In the genomic region with DNA sequence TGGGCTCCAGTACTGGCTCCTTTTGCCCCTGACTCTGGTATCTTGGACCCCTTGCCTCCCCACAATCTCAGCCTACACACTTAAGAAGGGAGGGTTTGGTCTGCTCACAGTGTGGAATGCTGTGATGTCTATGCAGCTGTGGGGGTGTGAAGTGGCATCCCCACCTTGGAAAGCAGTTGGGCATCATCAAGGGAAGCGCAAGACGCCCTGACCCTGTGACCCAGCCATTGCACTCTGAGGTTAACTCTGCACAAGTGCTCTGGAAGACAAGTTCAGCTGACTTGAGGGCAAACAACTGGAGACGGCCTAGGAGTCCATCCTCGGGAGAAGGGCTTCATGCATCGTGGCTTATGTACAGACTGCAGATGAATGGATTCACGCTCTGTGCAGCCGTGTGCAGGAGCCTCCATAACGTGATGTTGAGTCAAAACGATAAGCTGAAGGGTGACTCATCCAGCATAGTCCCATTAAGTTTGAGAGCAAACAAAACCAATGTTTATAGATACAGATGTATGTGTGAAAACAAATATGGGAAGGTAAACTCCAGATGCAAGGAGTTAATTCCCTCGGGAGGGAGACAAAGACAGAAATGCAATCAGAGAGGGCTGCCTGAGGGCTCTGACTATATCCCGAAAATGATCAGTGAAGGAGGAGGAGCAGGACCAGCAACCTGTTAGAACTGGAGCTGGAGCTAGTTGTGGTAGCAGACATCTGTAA, we compare ENCODE assay signal across 10 cellular contexts.
DNase-seq lines count a peak whose midpoint lies in the region; FAIRE-seq and TF ChIP-seq lines count a peak whose summit lies in the region.
"Had no signal": no experiment of that assay in that cellular context is flagged by ENCODE, and none has a peak within 500 bp of the region (broad histone marks: within the 10 kb centered on the region; RNA-seq: fewer than 3 reads in every experiment).

No MANE protein-coding gene starts in this region.

- H3K79me2 ChIP-seq in keratinocyte (ENCODE audit: control insufficient read depth, insufficient read depth, low read length) = no peaks in the 10 kb centered on the region

- dilution Hi-C loops in keratinocyte (cut with MboI; ENCODE audit: extremely low pct_ligation_motif_present, low sequenced_read_pairs) = no loop called here

- no peak overlapping the region for H3K4me2 ChIP-seq in keratinocyte (ENCODE audit: control insufficient read depth, extremely low read depth, insufficient read depth, low read depth, low read length)

- CTCF ChIA-PET in Calu3 (lab: Charles Lee) = interaction anchor here (0.7 to 1.4 kb wide), 6 partner anchors 9 to 104 kb away, joined by 3 to 8 read pairs (median 4); no protein-coding TSS in a partner anchor

- peaks cover 5% of the 10 kb centered on the region for H3K36me3 Mint-ChIP-seq in Calu3 (ENCODE audit: insufficient read depth, unreplicated experiment)

- no peaks in the 10 kb centered on the region for H4K20me1 ChIP-seq in keratinocyte (ENCODE audit: control insufficient read depth, extremely low read depth, insufficient read depth, low read length)

- no peak overlapping the region for H3K9ac ChIP-seq in keratinocyte (ENCODE audit: control insufficient read depth, extremely low read depth, insufficient read depth, low read length)

- no peaks in the 10 kb centered on the region for H3K36me3 ChIP-seq in keratinocyte (ENCODE audit: control insufficient read depth in 2 of 2, extremely low read depth in 1 of 2, insufficient read depth in 2 of 2, low read length in 2 of 2)

- H3K4me3 Mint-ChIP-seq in Calu3 (ENCODE audit: low read depth, unreplicated experiment) = no peak overlapping the region
- H3K4me3 Mint-ChIP-seq: activated CD4-positive, alpha-beta T cell treated with anti-CD3 and anti-CD28 coated beads for 36 hours had no signal

- peak overlapping the region; percentile 60 for H3K27ac Mint-ChIP-seq in Calu3 (ENCODE audit: unreplicated experiment)
- H3K27ac Mint-ChIP-seq: activated CD4-positive, alpha-beta T cell treated with anti-CD3 and anti-CD28 coated beads for 36 hours had no signal

- no peaks in the 10 kb centered on the region for H3K9me1 ChIP-seq in keratinocyte (ENCODE audit: control insufficient read depth, extremely low read depth, insufficient read depth, low read length)

- H3K4me1 ChIP-seq in keratinocyte (ENCODE audit: control insufficient read depth, extremely low read depth, insufficient read depth, low read length) = peaks cover 4% of the 10 kb centered on the region

- peaks cover 22% of the 10 kb centered on the region for H3K4me1 Mint-ChIP-seq in Calu3 (ENCODE audit: low read depth, unreplicated experiment)
- H3K4me1 Mint-ChIP-seq: activated CD4-positive, alpha-beta T cell treated with anti-CD3 and anti-CD28 coated beads for 36 hours had no signal

- no peak for DNase-seq in Calu3
- peak; percentile 31 for DNase-seq in HPDE6-E6E7 (ENCODE audit: extremely low spot score)
- DNase-seq in T1000 (lab: John Stamatoyannopoulos, UW) = peak; percentile 57
- DNase-seq in keratinocyte (ENCODE audit: low read depth, low spot score) = no peak
- DNase-seq in GM20000 (ENCODE audit: low spot score) = no peak
- no peak for DNase-seq in D721Med (ENCODE audit: insufficient read length, low spot score)
- no peak for DNase-seq in NCI-H1694 (lab: John Stamatoyannopoulos, UW)
- no peak for DNase-seq in stimulated activated naive CD4-positive, alpha-beta T cell treated with Interleukin-2 at 50 U/mL for 16 hours (lab: John Stamatoyannopoulos, UW)
- DNase-seq: activated CD4-positive, alpha-beta T cell treated with anti-CD3 and anti-CD28 coated beads for 36 hours had no signal

- H3K9me3 ChIP-seq in keratinocyte (ENCODE audit: control insufficient read depth, low read depth, low read length) = no peaks in the 10 kb centered on the region

- peak; percentile 81 for FAIRE-seq in keratinocyte (lab: Jason Lieb, UNC)
- no peak for FAIRE-seq in D721Med (lab: Jason Lieb, UNC)

- no peak overlapping the region for H2AFZ ChIP-seq in keratinocyte (ENCODE audit: control insufficient read depth, low read length)

- TF ChIP-seq CTCF in Calu3 (IDR thresholded peaks at IDR 0.05; ENCODE audit: unreplicated experiment) (no peak), keratinocyte (optimal IDR thresholded peaks at IDR 0.05 in 1 of 3, IDR thresholded peaks at IDR 0.05 in 1 of 3, conservative IDR thresholded peaks at IDR 0.05 in 1 of 3; ENCODE audit: extremely low read depth in 1 of 3, insufficient read depth in 2 of 3, low read length in 3 of 3) (no peak), GM20000 (IDR thresholded peaks at IDR 0.05; ENCODE audit: extremely low read depth, missing control alignments) (no peak), D721Med (IDR thresholded peaks at IDR 0.05; ENCODE audit: insufficient read depth, missing control alignments) (no peak)

- no TSS peak for BruUV-seq in Calu3 (replicated peaks; lab: Mats Ljungman, UMichigan)

- H3K27me3 Mint-ChIP-seq in Calu3 (ENCODE audit: unreplicated experiment) = no peaks in the 10 kb centered on the region
- H3K27me3 Mint-ChIP-seq: activated CD4-positive, alpha-beta T cell treated with anti-CD3 and anti-CD28 coated beads for 36 hours had no signal

- H3K9me3 Mint-ChIP-seq in Calu3 (ENCODE audit: low read depth, unreplicated experiment) = no peaks in the 10 kb centered on the region

- H3K27ac ChIP-seq in keratinocyte (ENCODE audit: control insufficient read depth, insufficient read depth, low read length) = no peak overlapping the region
- H3K27ac ChIP-seq: dorsolateral prefrontal cortex had no signal

- no peaks in the 10 kb centered on the region for H3K27me3 ChIP-seq in keratinocyte (ENCODE audit: control insufficient read depth, extremely low read depth, insufficient read depth, low read length)
- H3K27me3 ChIP-seq: dorsolateral prefrontal cortex had no signal

- intact Hi-C loops in Calu3 (cut with micrococcal nuclease; ENCODE audit: unreplicated experiment) = no loop called here

- no peak overlapping the region for H3K4me3 ChIP-seq in keratinocyte (ENCODE audit: control insufficient read depth in 2 of 3, extremely low read depth in 1 of 3, insufficient read depth in 2 of 3, low read depth in 1 of 3, low read length in 3 of 3)
- H3K4me3 ChIP-seq: dorsolateral prefrontal cortex had no signal

Comparison
In these comparisons a context has a peak if more than half of its experiments do, and no peak if none do; other contexts are left out.
1. DNase-seq: peak in HPDE6-E6E7 (single experiment) and T1000 (single experiment); none in Calu3 (single experiment), keratinocyte (single experiment), GM20000 (single experiment), D721Med (single experiment), NCI-H1694 (single experiment) and stimulated activated naive CD4-positive, alpha-beta T cell treated with Interleukin-2 at 50 U/mL for 16 hours (single experiment).